Comparison of ENCODE assay signal across 1 cellular context in the genomic region with DNA sequence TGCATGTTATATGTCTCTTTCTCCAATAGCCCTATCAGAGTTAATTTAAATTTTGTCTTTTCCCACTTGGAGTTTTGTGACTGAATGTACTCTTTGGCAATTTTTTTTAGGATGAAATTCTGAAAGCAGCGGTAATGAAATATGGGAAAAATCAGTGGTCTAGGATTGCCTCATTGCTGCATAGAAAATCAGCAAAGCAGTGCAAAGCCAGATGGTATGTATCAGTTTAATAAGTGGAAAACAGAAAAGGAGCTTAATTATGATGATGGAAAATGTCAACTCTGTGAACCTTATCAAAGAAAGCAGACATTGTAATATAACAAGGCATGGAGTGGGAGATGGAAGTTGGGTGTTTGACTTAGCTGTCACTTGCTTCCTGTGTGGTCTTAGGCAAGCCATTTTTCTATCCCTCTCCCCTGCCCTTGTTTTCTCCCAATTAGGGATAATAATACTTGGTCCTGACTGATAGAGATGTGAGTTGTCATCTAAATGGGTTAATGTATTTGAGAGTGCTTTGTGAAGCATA.
TF ChIP-seq lines count a peak whose summit lies in the region.

No MANE protein-coding gene starts in this region.

TF ChIP-seq in WTC11, 78 proteins besides CTCF, POLR2A, EP300 and RAD21 (continued from another document):
- TF ChIP-seq, protein P1, sequence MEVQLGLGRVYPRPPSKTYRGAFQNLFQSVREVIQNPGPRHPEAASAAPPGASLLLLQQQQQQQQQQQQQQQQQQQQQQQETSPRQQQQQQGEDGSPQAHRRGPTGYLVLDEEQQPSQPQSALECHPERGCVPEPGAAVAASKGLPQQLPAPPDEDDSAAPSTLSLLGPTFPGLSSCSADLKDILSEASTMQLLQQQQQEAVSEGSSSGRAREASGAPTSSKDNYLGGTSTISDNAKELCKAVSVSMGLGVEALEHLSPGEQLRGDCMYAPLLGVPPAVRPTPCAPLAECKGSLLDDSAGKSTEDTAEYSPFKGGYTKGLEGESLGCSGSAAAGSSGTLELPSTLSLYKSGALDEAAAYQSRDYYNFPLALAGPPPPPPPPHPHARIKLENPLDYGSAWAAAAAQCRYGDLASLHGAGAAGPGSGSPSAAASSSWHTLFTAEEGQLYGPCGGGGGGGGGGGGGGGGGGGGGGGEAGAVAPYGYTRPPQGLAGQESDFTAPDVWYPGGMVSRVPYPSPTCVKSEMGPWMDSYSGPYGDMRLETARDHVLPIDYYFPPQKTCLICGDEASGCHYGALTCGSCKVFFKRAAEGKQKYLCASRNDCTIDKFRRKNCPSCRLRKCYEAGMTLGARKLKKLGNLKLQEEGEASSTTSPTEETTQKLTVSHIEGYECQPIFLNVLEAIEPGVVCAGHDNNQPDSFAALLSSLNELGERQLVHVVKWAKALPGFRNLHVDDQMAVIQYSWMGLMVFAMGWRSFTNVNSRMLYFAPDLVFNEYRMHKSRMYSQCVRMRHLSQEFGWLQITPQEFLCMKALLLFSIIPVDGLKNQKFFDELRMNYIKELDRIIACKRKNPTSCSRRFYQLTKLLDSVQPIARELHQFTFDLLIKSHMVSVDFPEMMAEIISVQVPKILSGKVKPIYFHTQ (CRISPR knock-in tag; IDR thresholded peaks at IDR 0.05): no peak
- no peak for TF ChIP-seq MYBL2 (CRISPR knock-in tag; IDR thresholded peaks at IDR 0.05)
- no peak for TF ChIP-seq JUN (CRISPR knock-in tag; IDR thresholded peaks at IDR 0.05)
- TF ChIP-seq CBFB (CRISPR knock-in tag; IDR thresholded peaks at IDR 0.05; ENCODE audit: low read depth): no peak
- TF ChIP-seq GABPB1 (CRISPR knock-in tag; IDR thresholded peaks at IDR 0.05): no peak
